In the genomic region with DNA sequence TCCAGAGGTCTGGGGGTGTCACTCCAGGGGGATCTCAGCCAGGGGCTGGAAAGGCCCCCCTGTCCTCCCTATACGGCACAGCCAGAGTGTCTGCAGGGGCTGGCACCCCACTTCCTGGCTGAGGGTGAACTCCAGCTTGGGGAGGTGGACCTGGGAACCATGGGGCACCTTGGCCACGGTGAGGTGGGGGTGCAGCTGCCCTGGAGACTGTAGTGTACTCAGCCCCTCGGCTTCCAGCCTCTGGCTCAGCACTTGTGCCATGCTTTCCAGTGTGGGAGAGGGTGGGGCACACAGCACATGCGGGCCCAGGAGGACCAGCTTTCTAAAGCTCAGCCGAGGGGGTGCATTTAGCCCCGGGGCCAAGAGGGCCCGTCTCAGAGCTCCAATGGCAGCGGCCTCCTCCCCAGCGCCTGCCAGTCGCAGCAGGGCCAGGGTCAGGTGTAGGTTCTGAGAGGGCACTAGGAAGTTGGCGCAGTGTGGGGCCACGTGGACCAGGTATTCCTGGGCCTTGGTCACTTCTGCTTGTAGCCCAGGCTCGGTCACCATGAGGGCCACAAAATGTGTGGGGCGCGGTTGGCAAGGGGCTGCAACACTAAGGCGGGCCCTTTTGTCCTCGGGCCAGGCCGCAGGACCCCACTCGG, we compare ENCODE assay signal across 1 cellular context.
TF ChIP-seq lines count a peak whose summit lies in the region.

No MANE protein-coding gene starts in this region.

TF ChIP-seq in HEK293, 187 proteins besides CTCF, POLR2A, EP300 and RAD21 (continued from another document):
- TF ChIP-seq HIC1 (tag by site-specific recombination; IDR thresholded peaks at IDR 0.05) = peak; percentile 59; the same call in 1 of the 2 replicates
- peak; percentile 24; the same call in 1 of the 2 replicates for TF ChIP-seq ZIC2 (tag by site-specific recombination; IDR thresholded peaks at IDR 0.05)
- TF ChIP-seq, protein P1, sequence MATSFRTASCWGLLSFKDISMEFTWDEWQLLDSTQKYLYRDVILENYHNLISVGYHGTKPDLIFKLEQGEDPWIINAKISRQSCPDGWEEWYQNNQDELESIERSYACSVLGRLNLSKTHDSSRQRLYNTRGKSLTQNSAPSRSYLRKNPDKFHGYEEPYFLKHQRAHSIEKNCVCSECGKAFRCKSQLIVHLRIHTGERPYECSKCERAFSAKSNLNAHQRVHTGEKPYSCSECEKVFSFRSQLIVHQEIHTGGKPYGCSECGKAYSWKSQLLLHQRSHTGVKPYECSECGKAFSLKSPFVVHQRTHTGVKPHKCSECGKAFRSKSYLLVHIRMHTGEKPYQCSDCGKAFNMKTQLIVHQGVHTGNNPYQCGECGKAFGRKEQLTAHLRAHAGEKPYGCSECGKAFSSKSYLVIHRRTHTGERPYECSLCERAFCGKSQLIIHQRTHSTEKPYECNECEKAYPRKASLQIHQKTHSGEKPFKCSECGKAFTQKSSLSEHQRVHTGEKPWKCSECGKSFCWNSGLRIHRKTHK (tag by site-specific recombination; IDR thresholded peaks at IDR 0.05) = no peak
- no peak for TF ChIP-seq FEZF1 (tag by site-specific recombination; IDR thresholded peaks at IDR 0.05)
